ENCODE assay signal across 27 cellular contexts in genomic region chr2:165281387-165281786, GRCh38. TPM values are rescaled to one million over a fixed set of nuclear protein-coding genes. Genes with fewer than 3 reads are reported as not detected.
A peak's percentile ranks its signal among the peaks of the same experiment; 100 is the strongest.
DNase-seq lines count a peak whose midpoint lies in the region; ATAC-seq, FAIRE-seq and TF ChIP-seq lines count a peak whose summit lies in the region.
"Had no signal": no experiment of that assay in that cellular context is flagged by ENCODE, and none has a peak within 500 bp of the region (broad histone marks: within the 10 kb centered on the region; RNA-seq: fewer than 3 reads in every experiment).

No MANE protein-coding gene starts in this region.

- no peaks in the 10 kb centered on the region for H3K9me3 ChIP-seq in keratinocyte (ENCODE audit: control insufficient read depth, low read depth, low read length)
- H3K9me3 ChIP-seq: Caco-2, MG63 had no signal

- no peaks in the 10 kb centered on the region for H3K27me3 ChIP-seq in keratinocyte (ENCODE audit: control insufficient read depth, extremely low read depth, insufficient read depth, low read length)
- H3K27me3 ChIP-seq: MG63 had no signal

- TF ChIP-seq CTCF in epithelial cell of esophagus (IDR thresholded peaks at IDR 0.05; ENCODE audit: insufficient read depth, low read depth, low read length, missing control alignments) (no peak), keratinocyte (optimal IDR thresholded peaks at IDR 0.05 in 1 of 3, IDR thresholded peaks at IDR 0.05 in 1 of 3, conservative IDR thresholded peaks at IDR 0.05 in 1 of 3; ENCODE audit: extremely low read depth in 1 of 3, insufficient read depth in 2 of 3, low read length in 3 of 3) (no peak)

- no peaks in the 10 kb centered on the region for H4K20me1 ChIP-seq in keratinocyte (ENCODE audit: control insufficient read depth, extremely low read depth, insufficient read depth, low read length)

- no peak overlapping the region for H3K9ac ChIP-seq in keratinocyte (ENCODE audit: control insufficient read depth, extremely low read depth, insufficient read depth, low read length)

- FAIRE-seq in keratinocyte (lab: Jason Lieb, UNC), result peak; percentile 20
- FAIRE-seq: GM12892 had no signal

- peaks cover 8% of the 10 kb centered on the region for H3K4me1 ChIP-seq in keratinocyte (ENCODE audit: control insufficient read depth, extremely low read depth, insufficient read depth, low read length)
- H3K4me1 ChIP-seq: Caco-2 had no signal

- dilution Hi-C loops in keratinocyte (cut with MboI; ENCODE audit: extremely low pct_ligation_motif_present, low sequenced_read_pairs), result no loop called here

- no peak overlapping the region for H3K4me2 ChIP-seq in keratinocyte (ENCODE audit: control insufficient read depth, extremely low read depth, insufficient read depth, low read depth, low read length)

- peak; percentile 44 for DNase-seq in HT1080 (ENCODE audit: low read depth)
- DNase-seq in epithelial cell of esophagus (ENCODE audit: low read depth), result peak; percentile 68
- no peak for DNase-seq in keratinocyte (ENCODE audit: low read depth, low spot score)
- no peak for DNase-seq in DMS53 (lab: John Stamatoyannopoulos, UW)
- no peak for DNase-seq in erythroblast (lab: John Stamatoyannopoulos, UW)
- DNase-seq in NCI-H446 treated with DMSO at 0.1 percent for 48 hours (lab: John Stamatoyannopoulos, UW), result no peak
- DNase-seq: C1 segment of cervical spinal cord; Caco-2; CD8-positive, alpha-beta T cell; DMS79 treated with DMSO at 0.1 percent for 48 hours; H7; HFFc6; IMR-90; KG1; MG63; NCI-H1105 treated with DMSO at 0.1 percent for 48 hours; NCI-H146; NCI-H1930; NCI-H526 treated with DMSO at 0.1 percent for 48 hours; SHP77 had no signal

- H3K79me2 ChIP-seq in keratinocyte (ENCODE audit: control insufficient read depth, insufficient read depth, low read length), result no peaks in the 10 kb centered on the region

- no peak overlapping the region for H2AFZ ChIP-seq in keratinocyte (ENCODE audit: control insufficient read depth, low read length)

- no peaks in the 10 kb centered on the region for H3K36me3 ChIP-seq in keratinocyte (ENCODE audit: control insufficient read depth in 2 of 2, extremely low read depth in 1 of 2, insufficient read depth in 2 of 2, low read length in 2 of 2)
- H3K36me3 ChIP-seq: MG63 had no signal

- H3K4me3 ChIP-seq in epithelial cell of esophagus (ENCODE audit: low read length) (no peak overlapping the region), keratinocyte (ENCODE audit: control insufficient read depth in 2 of 3, extremely low read depth in 1 of 3, insufficient read depth in 2 of 3, low read depth in 1 of 3, low read length in 3 of 3) (no peak overlapping the region)
- H3K4me3 ChIP-seq: MG63 had no signal

- no peaks in the 10 kb centered on the region for H3K9me1 ChIP-seq in keratinocyte (ENCODE audit: control insufficient read depth, extremely low read depth, insufficient read depth, low read length)

- H3K27ac ChIP-seq in keratinocyte (ENCODE audit: control insufficient read depth, insufficient read depth, low read length), result no peak overlapping the region
- H3K27ac ChIP-seq: RWPE1 had no signal

- no peak for TF ChIP-seq POLR2A in erythroblast (IDR thresholded peaks at IDR 0.05; ENCODE audit: low read length)

- no peak for ATAC-seq in HG03196 (IDR thresholded peaks at IDR 0.05; ENCODE audit: unreplicated experiment)
- ATAC-seq: CD8-positive, alpha-beta T cell; Panc1 had no signal

RNA-seq across cellular contexts. Expression of gene SCN2A, which starts 42.2 kb away (rescaled TPM):
- total RNA-seq in HT1080 (2014; rRNA removed; shearing (Covaris generic)), result 4.4 and 4.6 TPM in 2 replicates
- polyA plus RNA-seq in HT1080 (2015; cell fraction: cytosol; rRNA removed), result 3.4 and 4.4 TPM in 2 replicates
- polyA plus RNA-seq in HT1080 (2015; cell fraction: nucleus; rRNA removed), result 14.6 and 15.2 TPM in 2 replicates
- polyA plus RNA-seq in keratinocyte, result 0.27 to 1.0 TPM (median 0.91 TPM) in 3 replicates
- polyA plus RNA-seq in keratinocyte (2011; ENCODE audit: low read depth), result not detected
- 0.18 and 0.46 TPM in 2 replicates for polyA plus RNA-seq in keratinocyte (2011; cell fraction: cytosol; rRNA removed)
- 2.0 and 2.4 TPM in 2 replicates for polyA plus RNA-seq in keratinocyte (2011; cell fraction: nucleus; rRNA removed)
- polyA plus RNA-seq in keratinocyte (2012; ENCODE audit: low replicate concordance), result 0.07 and 0.39 TPM in 2 replicates
- 0.39 to 1.5 TPM (median 1.1 TPM) in 3 replicates for polyA minus RNA-seq in keratinocyte
- polyA minus RNA-seq in keratinocyte (2011; cell fraction: cytosol; rRNA and poly(A)+ RNA removed), result not detected
- polyA minus RNA-seq in keratinocyte (2011; cell fraction: nucleus; rRNA and poly(A)+ RNA removed), result 2.4 and 4.0 TPM in 2 replicates
- total RNA-seq: Caco-2; CD8-positive, alpha-beta T cell; NCI-H460; OCI-LY7; SK-MEL-5 had no signal

Comparison
In these comparisons a context has a peak if more than half of its experiments do, and no peak if none do; other contexts are left out.
1. DNase-seq: peak in HT1080 (single experiment) and epithelial cell of esophagus (single experiment); none in keratinocyte (single experiment), DMS53 (single experiment), erythroblast (0 of 2) and NCI-H446 treated with DMSO at 0.1 percent for 48 hours (single experiment).